14 cellular contexts compared by ENCODE assay signal in the genomic region with DNA sequence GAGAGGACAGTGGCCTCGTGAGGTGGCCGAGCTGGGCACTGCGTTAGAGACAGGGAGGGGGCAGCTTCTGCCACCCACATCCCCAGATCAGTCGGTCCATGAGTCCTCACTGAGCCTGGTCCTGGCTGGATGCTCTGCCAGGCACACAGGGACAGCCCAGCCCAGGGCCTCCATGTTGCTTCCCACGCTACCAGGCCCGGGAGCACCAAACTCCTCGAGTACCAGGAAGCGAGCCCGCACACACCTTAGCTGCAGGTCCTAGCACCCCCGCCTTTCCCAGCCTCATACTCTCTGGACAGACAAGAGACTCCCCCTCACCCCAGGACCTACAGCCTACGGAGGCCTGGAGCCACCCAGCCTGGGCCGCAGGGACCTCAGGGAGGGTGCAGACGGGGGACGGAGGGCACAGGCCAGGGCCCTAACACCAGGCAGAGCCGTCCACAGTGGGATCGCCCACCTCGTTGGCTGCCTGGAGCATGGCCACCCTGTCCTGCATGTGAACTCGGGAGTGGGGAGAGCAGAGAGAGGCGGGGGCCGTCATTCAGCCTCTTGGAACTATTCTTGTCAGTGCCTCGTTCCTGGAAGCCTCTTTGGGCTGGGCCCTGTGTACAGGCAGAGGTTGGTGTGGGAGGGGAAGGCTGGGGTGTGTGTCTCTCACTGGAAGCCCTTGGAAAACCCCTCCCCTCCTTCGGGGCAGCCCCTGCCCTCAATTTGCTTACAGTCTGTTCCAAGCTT.
DNase-seq lines count a peak whose midpoint lies in the region; ATAC-seq, FAIRE-seq and TF ChIP-seq lines count a peak whose summit lies in the region.
"Had no signal": no experiment of that assay in that cellular context is flagged by ENCODE, and none has a peak within 500 bp of the region (broad histone marks: within the 10 kb centered on the region; RNA-seq: fewer than 3 reads in every experiment).

No MANE protein-coding gene starts in this region.

- no peaks in the 10 kb centered on the region for H3K9me3 Mint-ChIP-seq in activated naive CD4-positive, alpha-beta T cell treated with anti-CD3 and anti-CD28 coated beads for 36 hours
- no peaks in the 10 kb centered on the region for H3K9me3 Mint-ChIP-seq in astrocyte (ENCODE audit: unreplicated experiment)
- no peaks in the 10 kb centered on the region for H3K9me3 Mint-ChIP-seq in stimulated activated effector memory CD8-positive, alpha-beta T cell treated with anti-CD3 and anti-CD28 coated beads, Interleukin-12 subunit alpha, Interleukin-12 subunit beta, amount 100 ng/mL, for 72 hours
- H3K9me3 Mint-ChIP-seq: mesothelial cell of epicardium had no signal

- H3K4me1 Mint-ChIP-seq in activated naive CD4-positive, alpha-beta T cell treated with anti-CD3 and anti-CD28 coated beads for 36 hours (ENCODE audit: low read depth): peaks cover 81% of the 10 kb centered on the region
- peaks cover 24% of the 10 kb centered on the region for H3K4me1 Mint-ChIP-seq in astrocyte (ENCODE audit: low read depth, unreplicated experiment)
- H3K4me1 Mint-ChIP-seq in stimulated activated effector memory CD8-positive, alpha-beta T cell treated with anti-CD3 and anti-CD28 coated beads, Interleukin-12 subunit alpha, Interleukin-12 subunit beta, amount 100 ng/mL, for 72 hours: peaks cover 55% of the 10 kb centered on the region

- H3K27ac ChIP-seq in astrocyte (ENCODE audit: low read depth, low read length) (no peak overlapping the region), coronary artery (no peak overlapping the region)
- H3K27ac ChIP-seq: uterus had no signal

- no peak overlapping the region for H2AFZ ChIP-seq in astrocyte (ENCODE audit: low read depth, low read length)

- in situ Hi-C loops in G401 (cut with HindIII; ENCODE audit: low sequenced_read_pairs): no loop called here

- no peak for ATAC-seq in stimulated activated effector memory CD8-positive, alpha-beta T cell treated with anti-CD3 and anti-CD28 coated beads, Interleukin-12 subunit alpha, Interleukin-12 subunit beta, amount 100 ng/mL, for 72 hours
- ATAC-seq in HG03045 (IDR thresholded peaks at IDR 0.05; ENCODE audit: unreplicated experiment): no peak

- no peaks in the 10 kb centered on the region for H3K79me2 ChIP-seq in astrocyte (ENCODE audit: insufficient read depth, low read length)

- no peak overlapping the region for H3K4me2 ChIP-seq in astrocyte (ENCODE audit: low read length)

- CTCF ChIA-PET in activated naive CD4-positive, alpha-beta T cell treated with anti-CD3 and anti-CD28 coated beads for 36 hours (lab: Charles Lee): no interaction called here

- H3K36me3 ChIP-seq in NT2/D1 (ENCODE audit: insufficient read depth, insufficient read length, low read length): no peaks in the 10 kb centered on the region
- H3K36me3 ChIP-seq in astrocyte (ENCODE audit: insufficient read depth, low read length): no peaks in the 10 kb centered on the region
- H3K36me3 ChIP-seq: uterus had no signal

- peak; percentile 70 for DNase-seq in activated naive CD4-positive, alpha-beta T cell treated with anti-CD3 and anti-CD28 coated beads for 36 hours
- no peak for DNase-seq in activated naive CD4-positive, alpha-beta T cell treated with anti-CD3 and anti-CD28 coated beads, Interleukin-2, amount 50 U/mL, for 16 hours
- DNase-seq in NT2/D1 (ENCODE audit: low read depth, low spot score) (no peak), astrocyte (ENCODE audit: low read depth) (no peak), G401 (ENCODE audit: low spot score) (no peak), coronary artery (ENCODE audit: low spot score) (no peak)
- no peak for DNase-seq in stimulated activated effector memory CD8-positive, alpha-beta T cell treated with anti-CD3 and anti-CD28 coated beads, Interleukin-12 subunit alpha, Interleukin-12 subunit beta, amount 100 ng/mL, for 72 hours (ENCODE audit: low spot score in 2 of 2)
- DNase-seq: NCI-H1417, NCI-H774, SK-N-SH, uterus had no signal

- TF ChIP-seq CTCF in astrocyte (IDR thresholded peaks at IDR 0.05; ENCODE audit: insufficient read depth, low read depth, low read length) (no peak), coronary artery (IDR thresholded peaks at IDR 0.05) (no peak)

- H3K4me1 ChIP-seq in NT2/D1 (ENCODE audit: insufficient read depth, insufficient read length) (peaks cover 71% of the 10 kb centered on the region), astrocyte (ENCODE audit: insufficient read depth, low read length) (peaks cover 28% of the 10 kb centered on the region)
- H3K4me1 ChIP-seq: uterus had no signal

- intact Hi-C loops in activated naive CD4-positive, alpha-beta T cell treated with anti-CD3 and anti-CD28 coated beads for 36 hours (cut with micrococcal nuclease): no loop called here

- no peak for FAIRE-seq in astrocyte (lab: Jason Lieb, UNC)
- FAIRE-seq: G401.6 had no signal

- no peaks in the 10 kb centered on the region for H4K20me1 ChIP-seq in astrocyte (ENCODE audit: insufficient read depth, low read length)

- H3K27me3 ChIP-seq in NT2/D1 (ENCODE audit: insufficient read depth, insufficient read length) (no peaks in the 10 kb centered on the region), astrocyte (ENCODE audit: insufficient read depth, low read length) (no peaks in the 10 kb centered on the region)
- H3K27me3 ChIP-seq: uterus had no signal

- peak overlapping the region; percentile 2 for H3K9ac ChIP-seq in NT2/D1 (ENCODE audit: insufficient read length, low read depth)
- H3K9ac ChIP-seq in astrocyte (ENCODE audit: low read length): peak overlapping the region; percentile 64
- H3K9ac ChIP-seq: SK-N-SH had no signal

- no peaks in the 10 kb centered on the region for H3K36me3 Mint-ChIP-seq in activated naive CD4-positive, alpha-beta T cell treated with anti-CD3 and anti-CD28 coated beads for 36 hours (ENCODE audit: low read depth)
- H3K36me3 Mint-ChIP-seq in astrocyte (ENCODE audit: low read depth, unreplicated experiment): no peaks in the 10 kb centered on the region
- peaks cover 17% of the 10 kb centered on the region for H3K36me3 Mint-ChIP-seq in stimulated activated effector memory CD8-positive, alpha-beta T cell treated with anti-CD3 and anti-CD28 coated beads, Interleukin-12 subunit alpha, Interleukin-12 subunit beta, amount 100 ng/mL, for 72 hours
- H3K36me3 Mint-ChIP-seq: mesothelial cell of epicardium had no signal

- H3K9me3 ChIP-seq in NT2/D1 (ENCODE audit: insufficient read depth, low read length) (no peaks in the 10 kb centered on the region), astrocyte (ENCODE audit: insufficient read depth, low read depth, low read length) (no peaks in the 10 kb centered on the region)
- H3K9me3 ChIP-seq: SK-N-SH, uterus had no signal

- no peaks in the 10 kb centered on the region for H3K27me3 Mint-ChIP-seq in activated naive CD4-positive, alpha-beta T cell treated with anti-CD3 and anti-CD28 coated beads for 36 hours (ENCODE audit: low read depth)
- H3K27me3 Mint-ChIP-seq in astrocyte (ENCODE audit: low read depth, unreplicated experiment): peaks cover 11% of the 10 kb centered on the region

- H3K27ac Mint-ChIP-seq in activated naive CD4-positive, alpha-beta T cell treated with anti-CD3 and anti-CD28 coated beads for 36 hours: peak overlapping the region; percentile 96
- H3K27ac Mint-ChIP-seq in astrocyte (ENCODE audit: unreplicated experiment): peak overlapping the region; percentile 69
- peak overlapping the region; percentile 96 for H3K27ac Mint-ChIP-seq in stimulated activated effector memory CD8-positive, alpha-beta T cell treated with anti-CD3 and anti-CD28 coated beads, Interleukin-12 subunit alpha, Interleukin-12 subunit beta, amount 100 ng/mL, for 72 hours
- H3K27ac Mint-ChIP-seq: mesothelial cell of epicardium had no signal

- peak overlapping the region; percentile 6 for H3K4me3 Mint-ChIP-seq in activated naive CD4-positive, alpha-beta T cell treated with anti-CD3 and anti-CD28 coated beads for 36 hours
- H3K4me3 Mint-ChIP-seq in astrocyte (ENCODE audit: unreplicated experiment): no peak overlapping the region
- peak overlapping the region; percentile 78 for H3K4me3 Mint-ChIP-seq in stimulated activated effector memory CD8-positive, alpha-beta T cell treated with anti-CD3 and anti-CD28 coated beads, Interleukin-12 subunit alpha, Interleukin-12 subunit beta, amount 100 ng/mL, for 72 hours
- H3K4me3 Mint-ChIP-seq: mesothelial cell of epicardium had no signal

- H3K4me3 ChIP-seq in NT2/D1 (ENCODE audit: insufficient read length, low read depth): no peak overlapping the region
- H3K4me3 ChIP-seq in astrocyte (ENCODE audit: insufficient read depth, low read depth, low read length): no peak overlapping the region
- H3K4me3 ChIP-seq in coronary artery: no peak overlapping the region
- H3K4me3 ChIP-seq: uterus had no signal
